In genomic region chr14:103522028-103522581, GRCh38 we compare ENCODE assay signal across 8 cellular contexts. TPM values are rescaled to one million over a fixed set of nuclear protein-coding genes. Genes with fewer than 3 reads are reported as not detected.
DNase-seq lines count a peak whose midpoint lies in the region; ATAC-seq and TF ChIP-seq lines count a peak whose summit lies in the region.

No MANE protein-coding gene starts in this region.

- intact Hi-C loops in sciatic nerve (cut with DNase I): no loop called here

- peak overlapping the region; percentile 82; the same call in 1 of the 2 replicates for H3K27ac ChIP-seq in OCI-LY3 (ENCODE audit: low read length)
- peak overlapping the region; percentile 76 for H3K27ac ChIP-seq in endodermal cell (ENCODE audit: low read depth, low read length)

- POLR2A ChIA-PET in naive thymus-derived CD8-positive, alpha-beta T cell (lab: Charles Lee): interaction anchor here (0.9 kb wide), 1 partner anchor 177 kb away, joined by 3 read pairs; no protein-coding TSS in a partner anchor

- peaks cover 9% of the 10 kb centered on the region for H3K36me3 Mint-ChIP-seq in endodermal cell (ENCODE audit: low read depth)
- H3K36me3 Mint-ChIP-seq in naive thymus-derived CD8-positive, alpha-beta T cell: no peaks in the 10 kb centered on the region

- no peaks in the 10 kb centered on the region for H3K9me3 Mint-ChIP-seq in endodermal cell
- no peaks in the 10 kb centered on the region for H3K9me3 Mint-ChIP-seq in naive thymus-derived CD8-positive, alpha-beta T cell

- H3K36me3 ChIP-seq in OCI-LY3 (replicated peaks; ENCODE audit: low read depth, low read length) (peaks cover 18% of the 10 kb centered on the region), endodermal cell (ENCODE audit: control insufficient read depth, insufficient read depth, low read length) (peaks cover 19% of the 10 kb centered on the region)

- H3K9me3 ChIP-seq in OCI-LY3 (ENCODE audit: insufficient read depth, low read length) (no peaks in the 10 kb centered on the region), endodermal cell (ENCODE audit: control insufficient read depth, low read length) (no peaks in the 10 kb centered on the region)

- H3K4me1 ChIP-seq in OCI-LY3 (ENCODE audit: low read length) (peaks cover 59% of the 10 kb centered on the region), endodermal cell (ENCODE audit: control insufficient read depth, insufficient read depth, low read length) (peaks cover 27% of the 10 kb centered on the region)

- H3K27me3 Mint-ChIP-seq in endodermal cell (ENCODE audit: insufficient read depth): peaks cover 14% of the 10 kb centered on the region
- peaks cover 0 to 8% (median 1%) of the 10 kb centered on the region in 5 donors for H3K27me3 Mint-ChIP-seq in naive thymus-derived CD8-positive, alpha-beta T cell

- WGBS in endodermal cell (ENCODE audit: insufficient coverage in 1 of 2, insufficient read length in 1 of 2), 2 experiments: 0 to 3% methylated on average over 13 to 64 of the region's 64 CpGs

- H3K9ac ChIP-seq in OCI-LY3 (ENCODE audit: low read length) (peak overlapping the region; percentile 83), endodermal cell (ENCODE audit: extremely low read depth, low read length, poor library complexity, severe bottlenecking) (peak overlapping the region; percentile 80)

- no peak overlapping the region for H2AFZ ChIP-seq in OCI-LY3 (ENCODE audit: low read depth, low read length)

- ATAC-seq in naive thymus-derived CD8-positive, alpha-beta T cell: peak; percentile 13 to 19
- ATAC-seq in HG03045 (IDR thresholded peaks at IDR 0.05; ENCODE audit: unreplicated experiment): no peak
- no peak for ATAC-seq in sciatic nerve

- no peak overlapping the region for H3K27ac Mint-ChIP-seq in endodermal cell
- no peak overlapping the region for H3K27ac Mint-ChIP-seq in naive thymus-derived CD8-positive, alpha-beta T cell

- H3K79me2 ChIP-seq in OCI-LY3 (ENCODE audit: low read length): peaks cover 21% of the 10 kb centered on the region

- H3K4me3 ChIP-seq in OCI-LY3 (ENCODE audit: low read length) (peak overlapping the region; percentile 76), endodermal cell (ENCODE audit: low read length) (peak overlapping the region; percentile 80)

- H4K20me1 ChIP-seq in OCI-LY3 (ENCODE audit: insufficient read depth, low read length): no peaks in the 10 kb centered on the region

- peak overlapping the region; percentile 67 for H3K4me3 Mint-ChIP-seq in endodermal cell
- peak overlapping the region; percentile 30 to 73 (median 59) for H3K4me3 Mint-ChIP-seq in naive thymus-derived CD8-positive, alpha-beta T cell

- H3K4me1 Mint-ChIP-seq in endodermal cell: peaks cover 34% of the 10 kb centered on the region
- peaks cover 6 to 24% (median 14%) of the 10 kb centered on the region in 4 donors for H3K4me1 Mint-ChIP-seq in naive thymus-derived CD8-positive, alpha-beta T cell

- H3K27me3 ChIP-seq in OCI-LY3 (ENCODE audit: low read depth, low read length): no peaks in the 10 kb centered on the region
- H3K27me3 ChIP-seq in endodermal cell (ENCODE audit: control insufficient read depth, insufficient read depth, low read length, poor library complexity, severe bottlenecking): peaks cover 11% of the 10 kb centered on the region

- H3K4me2 ChIP-seq in OCI-LY3 (ENCODE audit: low read length): peak overlapping the region; percentile 82

- DNase-seq in GM10266 (ENCODE audit: extremely low spot score) (peak; percentile 69), endodermal cell (peak; percentile 75), NCI-H2029 treated with DMSO at 0.1 percent for 48 hours (lab: John Stamatoyannopoulos, UW) (no peak), mucosa of gallbladder (ENCODE audit: low spot score) (no peak), sciatic nerve (ENCODE audit: low spot score) (no peak)
- peak in 1 of 10 donors; percentile 59 for DNase-seq in naive thymus-derived CD8-positive, alpha-beta T cell

- no peak for TF ChIP-seq CTCF in GM10266 (IDR thresholded peaks at IDR 0.05; ENCODE audit: control insufficient read depth, insufficient read depth, low read depth, missing control alignments)
- no peak for TF ChIP-seq CTCF in OCI-LY3 (IDR thresholded peaks at IDR 0.05; ENCODE audit: low read depth, low read length)
- no peak for TF ChIP-seq CTCF in endodermal cell (conservative IDR thresholded peaks at IDR 0.05)

RNA-seq across cellular contexts. Expression of gene CKB, which starts 0.5 kb away (rescaled TPM):
- 100 to 1,000 TPM; 602 to 920 TPM for total RNA-seq in endodermal cell
- polyA plus RNA-seq in endodermal cell (2013, experiment 1 of 2): 1,216 TPM
- 1,012 TPM for polyA plus RNA-seq in endodermal cell (2013, experiment 2 of 2)
- under 1 TPM in 1 of 2 experiments, not detected in 1; 0.69 TPM for total RNA-seq in naive thymus-derived CD8-positive, alpha-beta T cell
- polyA plus RNA-seq in naive thymus-derived CD8-positive, alpha-beta T cell: 1 to 10 TPM in 1 of 3 donors, not detected in 2; 1.8 TPM
- 424 TPM for total RNA-seq in mucosa of gallbladder
- 69.1 TPM for total RNA-seq in sciatic nerve

RNA-seq across cellular contexts. Expression of gene TRMT61A, which starts 6.9 kb away (rescaled TPM):
- total RNA-seq in endodermal cell (1 to 10 TPM; 7.4 to 7.9 TPM), mucosa of gallbladder (13.5 TPM), sciatic nerve (12.4 TPM)
- 4.5 TPM for polyA plus RNA-seq in endodermal cell (2013, experiment 1 of 2)
- polyA plus RNA-seq in endodermal cell (2013, experiment 2 of 2): 4.1 TPM
- 10 to 100 TPM; 15.3 to 16.7 TPM for total RNA-seq in naive thymus-derived CD8-positive, alpha-beta T cell
- polyA plus RNA-seq in naive thymus-derived CD8-positive, alpha-beta T cell: 10 to 100 TPM in 1 of 3 donors, 1 to 10 TPM in 2; 6.7 to 11.2 (median 7.0) TPM

RNA-seq across cellular contexts. Expression of gene BAG5, which starts 40.4 kb away (rescaled TPM):
- total RNA-seq in endodermal cell (10 to 100 TPM; 27.6 to 28.1 TPM), mucosa of gallbladder (24.2 TPM), sciatic nerve (30.3 TPM)
- 20.2 TPM for polyA plus RNA-seq in endodermal cell (2013, experiment 1 of 2)
- 20.5 TPM for polyA plus RNA-seq in endodermal cell (2013, experiment 2 of 2)
- 10 to 100 TPM; 41.1 to 46.9 TPM for total RNA-seq in naive thymus-derived CD8-positive, alpha-beta T cell
- polyA plus RNA-seq in naive thymus-derived CD8-positive, alpha-beta T cell: 10 to 100 TPM; 39.0 to 48.5 (median 47.5) TPM

RNA-seq across cellular contexts. Expression of gene COA8, which starts 40.7 kb away (rescaled TPM):
- 10 to 100 TPM; 30.1 to 39.8 TPM for total RNA-seq in endodermal cell
- 34.9 TPM for polyA plus RNA-seq in endodermal cell (2013, experiment 1 of 2)
- 38.8 TPM for polyA plus RNA-seq in endodermal cell (2013, experiment 2 of 2)
- total RNA-seq in naive thymus-derived CD8-positive, alpha-beta T cell: 10 to 100 TPM; 27.4 to 29.1 TPM
- 10 to 100 TPM; 47.3 to 72.0 (median 48.2) TPM for polyA plus RNA-seq in naive thymus-derived CD8-positive, alpha-beta T cell
- 33.7 TPM for total RNA-seq in mucosa of gallbladder
- total RNA-seq in sciatic nerve: 37.4 TPM

Comparison
In these comparisons a context has a peak if more than half of its experiments do, and no peak if none do; other contexts are left out.
1. DNase-seq: peak in GM10266 (single experiment) and endodermal cell (single experiment); none in NCI-H2029 treated with DMSO at 0.1 percent for 48 hours (single experiment), mucosa of gallbladder (single experiment) and sciatic nerve (single experiment).
2. ATAC-seq: peak in naive thymus-derived CD8-positive, alpha-beta T cell (2 of 2); none in HG03045 (single experiment) and sciatic nerve (single experiment).
3. RNA of gene CKB, which starts 0.5 kb away (total RNA-seq): 602 to 920 TPM in endodermal cell, 424 TPM in mucosa of gallbladder (single experiment) and 69.1 TPM in sciatic nerve (single experiment); 0.69 TPM in naive thymus-derived CD8-positive, alpha-beta T cell; every median in the first group is over 10 times any median in the second.